Comparison of ENCODE assay signal across 20 cellular contexts in the genomic region with DNA sequence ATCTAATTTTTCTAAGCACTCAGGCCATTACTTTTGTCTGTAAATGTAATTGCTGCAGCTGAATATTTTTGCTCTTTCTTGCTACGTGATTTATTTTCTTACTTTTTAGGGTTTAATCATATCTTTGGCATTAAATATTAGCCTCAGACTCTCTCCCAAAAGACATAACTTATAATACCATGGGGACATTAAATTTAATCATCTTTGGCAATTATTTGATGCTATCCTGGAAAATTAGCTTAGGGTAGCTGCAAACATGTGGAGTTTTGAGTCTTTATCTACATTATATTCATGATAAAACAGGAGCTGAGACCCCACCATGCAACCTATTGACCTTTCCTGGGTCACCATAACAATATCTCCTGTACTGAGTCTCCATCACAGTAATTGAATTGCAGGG. TPM values are rescaled to one million over a fixed set of nuclear protein-coding genes. Genes with fewer than 3 reads are reported as not detected.
DNase-seq lines count a peak whose midpoint lies in the region; ATAC-seq and TF ChIP-seq lines count a peak whose summit lies in the region.
"Had no signal": no experiment of that assay in that cellular context is flagged by ENCODE, and none has a peak within 500 bp of the region (broad histone marks: within the 10 kb centered on the region; RNA-seq: fewer than 3 reads in every experiment).

No MANE protein-coding gene starts in this region.

- intact Hi-C loops in CD4-positive, alpha-beta T cell (cut with DNase I, micrococcal nuclease), result no loop called here

- ATAC-seq in CD4-positive, alpha-beta T cell (ENCODE audit: poor library complexity), result no peak
- no peak for ATAC-seq in HG02840 (IDR thresholded peaks at IDR 0.05; ENCODE audit: low FRiP score, unreplicated experiment)
- ATAC-seq in HG02759 (IDR thresholded peaks at IDR 0.05; ENCODE audit: unreplicated experiment), result no peak
- ATAC-seq: CD8-positive, alpha-beta T cell had no signal

- H3K4me1 Mint-ChIP-seq in CD4-positive, alpha-beta T cell (ENCODE audit: low read depth), result peaks cover 32% of the 10 kb centered on the region
- H3K4me1 Mint-ChIP-seq in nephron, result peaks cover 36% of the 10 kb centered on the region

- H3K4me3 Mint-ChIP-seq in CD4-positive, alpha-beta T cell, result no peak overlapping the region
- no peak overlapping the region for H3K4me3 Mint-ChIP-seq in nephron
- H3K4me3 Mint-ChIP-seq: CD14-positive monocyte; CD4-positive, CD25-positive, alpha-beta regulatory T cell; CD8-positive, alpha-beta T cell had no signal

- H3K9me3 Mint-ChIP-seq in CD4-positive, alpha-beta T cell, result no peaks in the 10 kb centered on the region
- H3K9me3 Mint-ChIP-seq in nephron, result no peaks in the 10 kb centered on the region
- H3K9me3 Mint-ChIP-seq: CD14-positive monocyte; CD4-positive, CD25-positive, alpha-beta regulatory T cell; CD8-positive, alpha-beta T cell had no signal

- CTCF ChIA-PET in CD4-positive, alpha-beta T cell (lab: Charles Lee), result no interaction called here

- H3K27ac Mint-ChIP-seq in CD4-positive, alpha-beta T cell, result peak overlapping the region; percentile 25
- peak overlapping the region; percentile 12 to 84 (median 76) for H3K27ac Mint-ChIP-seq in nephron
- H3K27ac Mint-ChIP-seq: CD14-positive monocyte; CD8-positive, alpha-beta T cell had no signal

- H3K27me3 Mint-ChIP-seq in CD4-positive, alpha-beta T cell, result no peaks in the 10 kb centered on the region
- H3K27me3 Mint-ChIP-seq in nephron (ENCODE audit: low read depth), result peaks cover 23% of the 10 kb centered on the region

- no peak for DNase-seq in CD4-positive, alpha-beta T cell
- peak; percentile 39 for DNase-seq in SK-N-DZ (ENCODE audit: low spot score)
- DNase-seq in MG63, result no peak
- DNase-seq: 8988T; ACHN; BE2C; C1 segment of cervical spinal cord; Calu3; CD4-positive, CD25-positive, alpha-beta regulatory T cell; DMS79 treated with DMSO at 0.1 percent for 48 hours; GF-D8 had no signal

- H3K4me3 ChIP-seq in MG63, result no peak overlapping the region
- H3K4me3 ChIP-seq: BLaER1 had no signal

- no peaks in the 10 kb centered on the region for H3K27me3 ChIP-seq in CD4-positive, alpha-beta T cell (ENCODE audit: control insufficient read depth, insufficient read depth, low read length)
- H3K27me3 ChIP-seq in MG63, result no peaks in the 10 kb centered on the region; the same call in 1 of the 2 replicates
- H3K27me3 ChIP-seq: BLaER1 had no signal

- H3K36me3 Mint-ChIP-seq in CD4-positive, alpha-beta T cell (ENCODE audit: low read depth), result no peaks in the 10 kb centered on the region
- H3K36me3 Mint-ChIP-seq in nephron (ENCODE audit: low read depth), result no peaks in the 10 kb centered on the region
- H3K36me3 Mint-ChIP-seq: CD14-positive monocyte; CD4-positive, CD25-positive, alpha-beta regulatory T cell; CD8-positive, alpha-beta T cell had no signal

- no peak for TF ChIP-seq CTCF in CD4-positive, alpha-beta T cell (IDR thresholded peaks at IDR 0.05)
- TF ChIP-seq CTCF in nephron (IDR thresholded peaks at IDR 0.05; ENCODE audit: unreplicated experiment in 3 of 3), result no peak

- POLR2A ChIA-PET in CD4-positive, alpha-beta T cell (lab: Charles Lee), result interaction anchor here (1.7 to 3.1 kb wide), 2 partner anchors 10 to 16 kb away, joined by 4 to 20 read pairs; no protein-coding TSS in a partner anchor

- no peak overlapping the region for H3K27ac ChIP-seq in CD4-positive, alpha-beta T cell (ENCODE audit: low read depth, low read length)
- H3K27ac ChIP-seq: BLaER1 had no signal

- H3K9me3 ChIP-seq in CD4-positive, alpha-beta T cell (ENCODE audit: control insufficient read depth, low read length), result no peaks in the 10 kb centered on the region
- no peaks in the 10 kb centered on the region for H3K9me3 ChIP-seq in MG63
- H3K9me3 ChIP-seq: BE2C, BLaER1, Caco-2 had no signal

- H3K36me3 ChIP-seq in MG63, result no peaks in the 10 kb centered on the region
- H3K36me3 ChIP-seq: BE2C, BLaER1 had no signal

RNA-seq across cellular contexts. Expression of gene EDAR, which starts 59.1 kb away (rescaled TPM):
- 10 to 100 TPM in 1 of 2 experiments, 1 to 10 TPM in 1; 9.4 to 10.3 TPM for total RNA-seq in CD4-positive, alpha-beta T cell
- not detected in 2 replicates for polyA plus RNA-seq in SK-N-DZ (2014; cell fraction: cytosol; rRNA removed)
- polyA plus RNA-seq in SK-N-DZ (2014; cell fraction: nucleus; rRNA removed), result not detected in 2 replicates
- total RNA-seq in MG63 (2014; rRNA removed; shearing (Covaris generic); ENCODE audit: low replicate concordance), result not detected in 2 replicates
- total RNA-seq: A673, Calu3 had no signal
- polyA plus RNA-seq: AG04450, CD14-positive monocyte had no signal

Comparison
In these comparisons a context has a peak if more than half of its experiments do, and no peak if none do; other contexts are left out.
1. RNA of gene EDAR, which starts 59.1 kb away (total RNA-seq): 9.4 to 10.3 TPM in CD4-positive, alpha-beta T cell; not detected in MG63; every median in the first group is over 10 times any median in the second.